Comparison of ENCODE assay signal across 19 cellular contexts in the genomic region with DNA sequence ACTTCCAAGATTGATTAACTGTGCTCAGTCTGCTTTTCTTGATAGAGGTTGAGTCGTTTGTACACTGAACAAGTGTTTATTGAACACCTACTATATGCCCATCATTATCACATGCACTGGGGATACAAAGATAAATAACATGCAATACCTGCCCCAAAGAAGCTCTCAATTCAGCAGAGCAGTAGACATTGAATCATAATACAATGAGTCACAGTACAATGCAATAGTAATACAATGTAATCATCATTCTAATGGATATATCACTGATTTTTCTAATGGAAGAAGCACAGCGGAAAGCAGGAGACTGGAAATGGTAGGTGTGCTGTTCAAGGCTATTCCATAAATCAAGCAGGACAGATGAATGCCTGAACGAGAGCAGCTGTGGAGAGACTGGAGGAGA. TPM values are rescaled to one million over a fixed set of nuclear protein-coding genes. Genes with fewer than 3 reads are reported as not detected.
DNase-seq lines count a peak whose midpoint lies in the region; FAIRE-seq and TF ChIP-seq lines count a peak whose summit lies in the region.
"Had no signal": no experiment of that assay in that cellular context is flagged by ENCODE, and none has a peak within 500 bp of the region (broad histone marks: within the 10 kb centered on the region; RNA-seq: fewer than 3 reads in every experiment).

No MANE protein-coding gene starts in this region.

- no peaks in the 10 kb centered on the region for H3K9me2 ChIP-seq in GM23248 (ENCODE audit: insufficient read depth)

- dilution Hi-C loops in keratinocyte (cut with MboI; ENCODE audit: extremely low pct_ligation_motif_present, low sequenced_read_pairs): no loop called here

- no peaks in the 10 kb centered on the region for H3K9me3 ChIP-seq in GM23248 (ENCODE audit: low read depth)
- H3K9me3 ChIP-seq in keratinocyte (ENCODE audit: control insufficient read depth, low read depth, low read length): no peaks in the 10 kb centered on the region
- H3K9me3 ChIP-seq: A549, BLaER1, Caco-2 had no signal

- no peaks in the 10 kb centered on the region for H3K9me1 ChIP-seq in keratinocyte (ENCODE audit: control insufficient read depth, extremely low read depth, insufficient read depth, low read length)

- H3F3A ChIP-seq in GM23248 (ENCODE audit: insufficient read depth): peaks cover 17% of the 10 kb centered on the region

- H3K4me2 ChIP-seq in GM23248 (ENCODE audit: unreplicated experiment): no peak overlapping the region
- H3K4me2 ChIP-seq in keratinocyte (ENCODE audit: control insufficient read depth, extremely low read depth, insufficient read depth, low read depth, low read length): no peak overlapping the region
- H3K4me2 ChIP-seq: A549, BLaER1 had no signal

- H3K36me3 ChIP-seq in GM23248 (ENCODE audit: low read depth) (no peaks in the 10 kb centered on the region), bronchial epithelial cell (ENCODE audit: control insufficient read depth, insufficient read depth, low read length) (no peaks in the 10 kb centered on the region), keratinocyte (ENCODE audit: control insufficient read depth in 2 of 2, extremely low read depth in 1 of 2, insufficient read depth in 2 of 2, low read length in 2 of 2) (no peaks in the 10 kb centered on the region)
- H3K36me3 ChIP-seq: BLaER1 had no signal

- H3K4me3 ChIP-seq in GM23248: no peak overlapping the region
- H3K4me3 ChIP-seq in bronchial epithelial cell (ENCODE audit: low read depth, low read length): no peak overlapping the region
- no peak overlapping the region for H3K4me3 ChIP-seq in keratinocyte (ENCODE audit: control insufficient read depth in 2 of 3, extremely low read depth in 1 of 3, insufficient read depth in 2 of 3, low read depth in 1 of 3, low read length in 3 of 3)
- H3K4me3 ChIP-seq: A549, BLaER1 had no signal

- no peak for FAIRE-seq in bronchial epithelial cell (lab: Jason Lieb, UNC)
- FAIRE-seq in keratinocyte (lab: Jason Lieb, UNC): peak; percentile 26
- FAIRE-seq: A549, GM12892, H1 had no signal

- WGBS in GM23248 (ENCODE audit: low coverage in 1 of 2, low lambda C conversion rate in 2 of 2, missing lambda C conversion rate in 2 of 2), 2 experiments: 65 to 67% methylated on average over 3 of the region's 3 CpGs

- in situ Hi-C loops in GM23248 (cut with MboI): no loop called here
- in situ Hi-C loops in ACHN (cut with HindIII; ENCODE audit: low pct_ligation_motif_present, low pct_unique_long_range_greater_than_20kb, low sequenced_read_pairs): no loop called here

- TF ChIP-seq CTCF in bronchial epithelial cell (IDR thresholded peaks at IDR 0.05; ENCODE audit: insufficient read depth, low read length, severe bottlenecking) (no peak), keratinocyte (optimal IDR thresholded peaks at IDR 0.05 in 1 of 3, IDR thresholded peaks at IDR 0.05 in 1 of 3, conservative IDR thresholded peaks at IDR 0.05 in 1 of 3; ENCODE audit: extremely low read depth in 1 of 3, insufficient read depth in 2 of 3, low read length in 3 of 3) (no peak)

- H2AFZ ChIP-seq in GM23248: no peak overlapping the region
- no peak overlapping the region for H2AFZ ChIP-seq in keratinocyte (ENCODE audit: control insufficient read depth, low read length)

- H3K9ac ChIP-seq in GM23248 (no peak overlapping the region), keratinocyte (ENCODE audit: control insufficient read depth, extremely low read depth, insufficient read depth, low read length) (no peak overlapping the region)
- H3K9ac ChIP-seq: BLaER1 had no signal

- H3K27ac ChIP-seq in GM23248 (no peak overlapping the region), keratinocyte (ENCODE audit: control insufficient read depth, insufficient read depth, low read length) (no peak overlapping the region)
- H3K27ac ChIP-seq: A549, BLaER1, C4-2B had no signal

- H3K79me2 ChIP-seq in GM23248 (ENCODE audit: insufficient read depth) (no peaks in the 10 kb centered on the region), keratinocyte (ENCODE audit: control insufficient read depth, insufficient read depth, low read length) (no peaks in the 10 kb centered on the region)

- H3K27me3 ChIP-seq in GM23248 (replicated peaks; ENCODE audit: insufficient read depth): no peaks in the 10 kb centered on the region
- H3K27me3 ChIP-seq in bronchial epithelial cell (ENCODE audit: control insufficient read depth, insufficient read depth, low read length): no peaks in the 10 kb centered on the region
- H3K27me3 ChIP-seq in keratinocyte (ENCODE audit: control insufficient read depth, extremely low read depth, insufficient read depth, low read length): no peaks in the 10 kb centered on the region
- H3K27me3 ChIP-seq: BLaER1 had no signal

- H3K4me1 ChIP-seq in GM23248 (ENCODE audit: insufficient read depth): peaks cover 27% of the 10 kb centered on the region
- H3K4me1 ChIP-seq in keratinocyte (ENCODE audit: control insufficient read depth, extremely low read depth, insufficient read depth, low read length): peaks cover 29% of the 10 kb centered on the region
- H3K4me1 ChIP-seq: BLaER1 had no signal

- peak; percentile 43 for DNase-seq in GM23248
- peak; percentile 70 for DNase-seq in bronchial epithelial cell (ENCODE audit: low read depth)
- no peak for DNase-seq in keratinocyte (ENCODE audit: low read depth, low spot score)
- DNase-seq in ACHN: no peak
- no peak for DNase-seq in AML-193 (lab: John Stamatoyannopoulos, UW)
- no peak for DNase-seq in activated effector memory CD4-positive, alpha-beta T cell treated with Interleukin-2 at 50 U/mL for 16 hours
- DNase-seq: 8988T; Caco-2; CD4-positive, CD25-positive, alpha-beta regulatory T cell; CD8-positive, alpha-beta T cell; DMS153; DND-41; GDM1; H7 had no signal

- H4K20me1 ChIP-seq in GM23248 (ENCODE audit: insufficient read depth): no peaks in the 10 kb centered on the region
- no peaks in the 10 kb centered on the region for H4K20me1 ChIP-seq in keratinocyte (ENCODE audit: control insufficient read depth, extremely low read depth, insufficient read depth, low read length)
- H4K20me1 ChIP-seq: BLaER1 had no signal

RNA-seq across cellular contexts. Expression of gene SEC16B, which starts 3.7 kb away (rescaled TPM):
- total RNA-seq in GM23248 (2014; rRNA removed; shearing (Covaris generic)): 1.5 and 1.9 TPM in 2 replicates
- polyA plus RNA-seq in GM23248 (2016; fragmentation: Nextera tagmentation; extraction: Ambion mirVana): 1.8 and 2.2 TPM in 2 replicates
- total RNA-seq in bronchial epithelial cell: 0.26 TPM in 2 replicates
- polyA plus RNA-seq in keratinocyte: 1.2 to 1.3 TPM (median 1.2 TPM) in 3 replicates
- polyA plus RNA-seq in keratinocyte (2011; ENCODE audit: low read depth): 0.45 TPM
- polyA plus RNA-seq in keratinocyte (2011; cell fraction: cytosol; rRNA removed): 0.55 and 0.70 TPM in 2 replicates
- 3.5 TPM in 2 replicates for polyA plus RNA-seq in keratinocyte (2011; cell fraction: nucleus; rRNA removed)
- polyA plus RNA-seq in keratinocyte (2012; ENCODE audit: low replicate concordance): 0.72 and 1.0 TPM in 2 replicates
- 0.63 to 1.3 TPM (median 1.1 TPM) in 3 replicates for polyA minus RNA-seq in keratinocyte
- polyA minus RNA-seq in keratinocyte (2011; cell fraction: cytosol; rRNA and poly(A)+ RNA removed): not detected
- 1.2 and 2.2 TPM in 2 replicates for polyA minus RNA-seq in keratinocyte (2011; cell fraction: nucleus; rRNA and poly(A)+ RNA removed)
- total RNA-seq: CD4-positive, CD25-positive, alpha-beta regulatory T cell; CD8-positive, alpha-beta T cell had no signal
- polyA plus RNA-seq: CD4-positive, CD25-positive, alpha-beta regulatory T cell had no signal

Comparison
In these comparisons a context has a peak if more than half of its experiments do, and no peak if none do; other contexts are left out.
1. DNase-seq: peak in GM23248 (single experiment) and bronchial epithelial cell (single experiment); none in keratinocyte (single experiment), ACHN (single experiment), AML-193 (0 of 2) and activated effector memory CD4-positive, alpha-beta T cell treated with Interleukin-2 at 50 U/mL for 16 hours (single experiment).